10 cellular contexts compared by ENCODE assay signal in genomic region chr2:54604771-54605350, GRCh38.
DNase-seq lines count a peak whose midpoint lies in the region; ATAC-seq, FAIRE-seq and TF ChIP-seq lines count a peak whose summit lies in the region.
"Had no signal": no experiment of that assay in that cellular context is flagged by ENCODE, and none has a peak within 500 bp of the region (broad histone marks: within the 10 kb centered on the region; RNA-seq: fewer than 3 reads in every experiment).

No MANE protein-coding gene starts in this region.

- H3K27ac ChIP-seq in aorta (ENCODE audit: low read depth in 1 of 2, low read length in 2 of 2) (no peak overlapping the region), pancreas (peak overlapping the region in 1 of 4 donors; percentile 15)

- H3K27me3 ChIP-seq in aorta (ENCODE audit: control insufficient read depth in 1 of 2, insufficient read depth in 2 of 2, low read length in 1 of 2) (no peaks in the 10 kb centered on the region), pancreas (no peaks in the 10 kb centered on the region)

- DNase-seq in activated CD4-positive, alpha-beta T cell treated with anti-CD3 and anti-CD28 coated beads, Interleukin-2, amount 10 ng/mL, durations not matched to agents 24 days and 14 days, result peak; percentile 71
- no peak for DNase-seq in activated CD4-positive, alpha-beta T cell treated with anti-CD3 and anti-CD28 coated beads for 1 hour
- no peak for DNase-seq in activated CD4-positive, alpha-beta memory T cell treated with anti-CD3 and anti-CD28 coated beads, Interleukin-2, amount 10 ng/mL, durations not matched to agents 7 days and 5 days
- peak; percentile 53 for DNase-seq in left kidney (ENCODE audit: low read depth, low spot score)
- peak; percentile 44 for DNase-seq in stimulated activated naive CD8-positive, alpha-beta T cell treated with anti-CD3 and anti-CD28 coated beads, Interleukin-15, Interleukin-2, amounts not matched to agents 100 U/mL and 50 U/mL, for 24 hours
- no peak for DNase-seq in aorta
- DNase-seq in pancreas, result no peak
- DNase-seq: NCI-H1048 had no signal

- POLR2A ChIA-PET in activated CD4-positive, alpha-beta memory T cell treated with anti-CD3 and anti-CD28 coated beads, Interleukin-2, amount 10 ng/mL, durations not matched to agents 7 days and 5 days (lab: Charles Lee), result interaction anchor here (1.0 to 15.5 kb wide), 4 partner anchors 14 to 44 kb away, joined by 3 to 132 read pairs (median 4); no protein-coding TSS in a partner anchor

- peak overlapping the region; percentile 69 for H3K4me3 Mint-ChIP-seq in activated CD4-positive, alpha-beta T cell treated with anti-CD3 and anti-CD28 coated beads, Interleukin-2, amount 10 ng/mL, durations not matched to agents 24 days and 14 days
- no peak overlapping the region for H3K4me3 Mint-ChIP-seq in activated CD4-positive, alpha-beta memory T cell treated with anti-CD3 and anti-CD28 coated beads, Interleukin-2, amount 10 ng/mL, durations not matched to agents 7 days and 5 days

- no peak for FAIRE-seq in pancreas (lab: Jason Lieb, UNC)
- FAIRE-seq: A549 had no signal

- H3K4me1 ChIP-seq in aorta (ENCODE audit: control insufficient read depth in 1 of 2, insufficient read depth in 2 of 2, low read length in 2 of 2) (peaks cover 5 to 16% of the 10 kb centered on the region in 2 donors), pancreas (peaks cover 24 to 47% (median 30%) of the 10 kb centered on the region in 3 donors)

- TF ChIP-seq CTCF in pancreas (IDR thresholded peaks at IDR 0.05), result no peak

- H3K9me3 ChIP-seq in aorta (ENCODE audit: control insufficient read depth, low read length) (no peaks in the 10 kb centered on the region), pancreas (no peaks in the 10 kb centered on the region)
- H3K9me3 ChIP-seq: A549 had no signal

- intact Hi-C loops in activated CD4-positive, alpha-beta T cell treated with anti-CD3 and anti-CD28 coated beads, Interleukin-2, amount 10 ng/mL, durations not matched to agents 24 days and 14 days (cut with micrococcal nuclease), result loop anchor here (1.0 to 5.0 kb wide), 3 partner anchors 16 to 45 kb away; no protein-coding TSS in a partner anchor
- intact Hi-C loops in aorta (cut with DNase I), result no loop called here
- intact Hi-C loops in pancreas (cut with DNase I), result no loop called here

- H3K27me3 Mint-ChIP-seq in activated CD4-positive, alpha-beta T cell treated with anti-CD3 and anti-CD28 coated beads, Interleukin-2, amount 10 ng/mL, durations not matched to agents 24 days and 14 days, result no peaks in the 10 kb centered on the region
- H3K27me3 Mint-ChIP-seq in activated CD4-positive, alpha-beta memory T cell treated with anti-CD3 and anti-CD28 coated beads, Interleukin-2, amount 10 ng/mL, durations not matched to agents 7 days and 5 days, result no peaks in the 10 kb centered on the region

- H3K27ac Mint-ChIP-seq in activated CD4-positive, alpha-beta T cell treated with anti-CD3 and anti-CD28 coated beads, Interleukin-2, amount 10 ng/mL, durations not matched to agents 24 days and 14 days, result peak overlapping the region; percentile 84
- peak overlapping the region; percentile 36 for H3K27ac Mint-ChIP-seq in activated CD4-positive, alpha-beta memory T cell treated with anti-CD3 and anti-CD28 coated beads, Interleukin-2, amount 10 ng/mL, durations not matched to agents 7 days and 5 days

- CTCF ChIA-PET in activated CD4-positive, alpha-beta memory T cell treated with anti-CD3 and anti-CD28 coated beads, Interleukin-2, amount 10 ng/mL, durations not matched to agents 7 days and 5 days (lab: Charles Lee), result interaction anchor here (0.8 to 1.8 kb wide), 5 partner anchors 13 to 60 kb away, joined by 3 to 4 read pairs (median 4); no protein-coding TSS in a partner anchor

- no peak overlapping the region for H3K4me3 ChIP-seq in aorta (ENCODE audit: low read length in 2 of 2)
- no peak overlapping the region for H3K4me3 ChIP-seq in pancreas
- H3K4me3 ChIP-seq: A549 had no signal

- H3K36me3 ChIP-seq in aorta (ENCODE audit: control insufficient read depth in 1 of 2, insufficient read depth in 2 of 2, low read length in 1 of 2) (no peaks in the 10 kb centered on the region), pancreas (no peaks in the 10 kb centered on the region)

- WGBS in aorta, 2 donors, result 53 to 54% methylated on average over 12 of the region's 12 CpGs
- 71% methylated on average over 12 of the region's 12 CpGs for WGBS in pancreas, 2 donors

- no peaks in the 10 kb centered on the region for H3K9me3 Mint-ChIP-seq in activated CD4-positive, alpha-beta T cell treated with anti-CD3 and anti-CD28 coated beads, Interleukin-2, amount 10 ng/mL, durations not matched to agents 24 days and 14 days
- no peaks in the 10 kb centered on the region for H3K9me3 Mint-ChIP-seq in activated CD4-positive, alpha-beta memory T cell treated with anti-CD3 and anti-CD28 coated beads, Interleukin-2, amount 10 ng/mL, durations not matched to agents 7 days and 5 days

- peaks cover 26% of the 10 kb centered on the region for H3K36me3 Mint-ChIP-seq in activated CD4-positive, alpha-beta T cell treated with anti-CD3 and anti-CD28 coated beads, Interleukin-2, amount 10 ng/mL, durations not matched to agents 24 days and 14 days (ENCODE audit: low read depth)
- H3K36me3 Mint-ChIP-seq in activated CD4-positive, alpha-beta memory T cell treated with anti-CD3 and anti-CD28 coated beads, Interleukin-2, amount 10 ng/mL, durations not matched to agents 7 days and 5 days (ENCODE audit: low read depth), result peaks cover 37% of the 10 kb centered on the region

- ATAC-seq in stimulated activated naive CD8-positive, alpha-beta T cell treated with anti-CD3 and anti-CD28 coated beads, Interleukin-15, Interleukin-2, amounts not matched to agents 100 U/mL and 50 U/mL, for 24 hours, result peak; percentile 35
- ATAC-seq in aorta (ENCODE audit: low FRiP score) (no peak), pancreas (no peak), GM18502 (IDR thresholded peaks at IDR 0.05; ENCODE audit: poor library complexity, unreplicated experiment) (no peak)

- peaks cover 85% of the 10 kb centered on the region for H3K4me1 Mint-ChIP-seq in activated CD4-positive, alpha-beta T cell treated with anti-CD3 and anti-CD28 coated beads, Interleukin-2, amount 10 ng/mL, durations not matched to agents 24 days and 14 days
- H3K4me1 Mint-ChIP-seq in activated CD4-positive, alpha-beta memory T cell treated with anti-CD3 and anti-CD28 coated beads, Interleukin-2, amount 10 ng/mL, durations not matched to agents 7 days and 5 days, result peaks cover 74% of the 10 kb centered on the region

Comparison
In these comparisons a context has a peak if more than half of its experiments do, and no peak if none do; other contexts are left out.
1. DNase-seq: peak in activated CD4-positive, alpha-beta T cell treated with anti-CD3 and anti-CD28 coated beads, Interleukin-2, amount 10 ng/mL, durations not matched to agents 24 days and 14 days (single experiment), left kidney (single experiment) and stimulated activated naive CD8-positive, alpha-beta T cell treated with anti-CD3 and anti-CD28 coated beads, Interleukin-15, Interleukin-2, amounts not matched to agents 100 U/mL and 50 U/mL, for 24 hours (single experiment); none in activated CD4-positive, alpha-beta T cell treated with anti-CD3 and anti-CD28 coated beads for 1 hour (single experiment), activated CD4-positive, alpha-beta memory T cell treated with anti-CD3 and anti-CD28 coated beads, Interleukin-2, amount 10 ng/mL, durations not matched to agents 7 days and 5 days (single experiment), aorta (0 of 2) and pancreas (0 of 6).